Comparison of ENCODE assay signal across 1 cellular context in the genomic region with DNA sequence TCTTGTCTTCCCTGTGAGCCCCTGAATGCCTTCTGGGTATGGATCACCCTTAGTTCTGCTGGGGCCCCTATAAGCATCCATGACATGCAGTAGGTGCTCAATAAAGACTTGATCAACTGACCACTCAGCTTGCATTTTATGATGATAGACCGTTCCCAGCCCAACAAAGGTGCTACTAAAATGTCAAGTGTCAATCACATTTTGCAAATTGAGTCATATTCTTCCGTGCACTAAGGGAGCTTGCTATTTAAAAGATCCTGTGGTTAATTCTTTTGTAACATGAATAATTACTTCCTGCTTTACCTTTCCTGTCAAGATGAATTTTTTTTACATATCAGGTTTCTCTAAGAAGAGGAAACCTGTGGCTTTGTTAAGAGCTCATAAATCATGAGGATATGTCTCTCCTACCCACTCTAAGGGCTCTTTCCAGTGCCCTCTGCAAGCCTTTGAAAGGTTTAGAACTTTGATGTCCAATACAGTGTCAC.
TF ChIP-seq lines count a peak whose summit lies in the region.

No MANE protein-coding gene starts in this region.

TF ChIP-seq in H1, 55 proteins besides CTCF, POLR2A, EP300 and RAD21 (continued from another document):
- TF ChIP-seq, protein P1, sequence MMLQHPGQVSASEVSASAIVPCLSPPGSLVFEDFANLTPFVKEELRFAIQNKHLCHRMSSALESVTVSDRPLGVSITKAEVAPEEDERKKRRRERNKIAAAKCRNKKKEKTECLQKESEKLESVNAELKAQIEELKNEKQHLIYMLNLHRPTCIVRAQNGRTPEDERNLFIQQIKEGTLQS (IDR thresholded peaks at IDR 0.05; ENCODE audit: insufficient read depth, low read depth, low read length): no peak
- TF ChIP-seq JUND (IDR thresholded peaks at IDR 0.05; ENCODE audit: low read length) (no peak), SRF (IDR thresholded peaks at IDR 0.05; ENCODE audit: low read depth, low read length) (no peak)
